ENCODE assay signal across 20 cellular contexts in the genomic region with DNA sequence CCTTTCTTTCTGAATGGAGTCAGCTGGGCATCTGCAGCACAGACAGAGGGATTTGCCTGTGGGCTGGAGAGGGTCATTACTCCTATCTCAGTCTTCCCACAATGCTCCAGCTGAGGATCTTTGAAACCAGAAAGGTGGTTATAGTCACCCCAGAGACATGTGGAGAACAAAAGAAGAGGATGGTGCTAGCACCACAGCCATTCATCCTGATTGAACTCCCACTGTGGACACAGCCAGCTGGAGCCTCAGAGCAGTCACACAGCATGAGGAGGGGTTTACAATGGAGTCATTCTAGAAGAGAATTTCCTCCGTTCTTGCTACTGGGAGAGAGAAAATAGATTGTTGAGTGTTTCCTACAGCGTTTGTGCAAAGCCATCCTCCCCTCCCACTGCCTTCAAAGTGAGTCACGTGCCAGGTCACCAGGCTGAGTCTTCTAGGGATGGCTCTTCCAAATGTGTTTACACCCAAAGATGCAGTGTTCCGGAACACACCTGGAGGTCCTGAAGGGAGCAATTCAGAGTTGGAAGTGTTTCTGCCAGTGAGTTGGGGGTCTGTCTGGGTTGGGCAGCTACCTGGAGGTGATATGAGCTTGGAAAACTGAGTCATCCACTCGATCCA. TPM values are rescaled to one million over a fixed set of nuclear protein-coding genes. Genes with fewer than 3 reads are reported as not detected.
A peak's percentile ranks its signal among the peaks of the same experiment; 100 is the strongest.
DNase-seq lines count a peak whose midpoint lies in the region; ATAC-seq and TF ChIP-seq lines count a peak whose summit lies in the region.
"Had no signal": no experiment of that assay in that cellular context is flagged by ENCODE, and none has a peak within 500 bp of the region (broad histone marks: within the 10 kb centered on the region; RNA-seq: fewer than 3 reads in every experiment).

No MANE protein-coding gene starts in this region.

- H3K4me2 ChIP-seq in GM23248 (ENCODE audit: unreplicated experiment) = no peak overlapping the region

- H2AFZ ChIP-seq in GM23248 = peak overlapping the region; percentile 54; the same call in 1 of the 2 replicates

- TF ChIP-seq CTCF in epithelial cell of esophagus (IDR thresholded peaks at IDR 0.05; ENCODE audit: insufficient read depth, low read depth, low read length, missing control alignments) = no peak
- TF ChIP-seq CTCF in neural crest cell (conservative IDR thresholded peaks at IDR 0.05) = no peak
- TF ChIP-seq CTCF in A673 (conservative IDR thresholded peaks at IDR 0.05; ENCODE audit: low read depth, low read length) = no peak

- peaks cover 47% of the 10 kb centered on the region for H3F3A ChIP-seq in GM23248 (ENCODE audit: insufficient read depth)

- H3K9me2 ChIP-seq in GM23248 (ENCODE audit: insufficient read depth) = no peaks in the 10 kb centered on the region

- no TSS peak for BruUV-seq in A673 (replicated peaks; lab: Mats Ljungman, UMichigan)

- no peaks in the 10 kb centered on the region for H4K20me1 ChIP-seq in GM23248 (ENCODE audit: insufficient read depth)

- H3K36me3 ChIP-seq in GM23248 (ENCODE audit: low read depth) (no peaks in the 10 kb centered on the region), A673 (ENCODE audit: insufficient read depth, low read length, poor library complexity, severe bottlenecking) (no peaks in the 10 kb centered on the region)
- H3K36me3 ChIP-seq: MG63 had no signal

- no peaks in the 10 kb centered on the region for H3K79me2 ChIP-seq in GM23248 (ENCODE audit: insufficient read depth)

- DNase-seq in GM23248 (peak; percentile 71), M059J (ENCODE audit: low read depth) (peak; percentile 51), epithelial cell of esophagus (ENCODE audit: low read depth) (peak; percentile 28), neural crest cell (ENCODE audit: low read depth, low spot score) (no peak), HT-29 (ENCODE audit: low spot score) (no peak), DMS53 treated with DMSO at 0.1 percent for 48 hours (lab: John Stamatoyannopoulos, UW; ENCODE audit: unreplicated experiment) (no peak), A673 (ENCODE audit: low spot score) (no peak)
- DNase-seq: DMS 273 treated with DMSO at 0.1 percent for 48 hours; EL; MG63; NCI-H1092; NCI-H226; NCI-H526; NK-92 treated with Interleukin-12 subunit alpha and Interleukin-12 subunit beta, amount 100 ng/mL, for 24 hours; RPMI8226; SIG-M5 had no signal

- H3K9me3 ChIP-seq in GM23248 (ENCODE audit: low read depth) = no peaks in the 10 kb centered on the region
- no peaks in the 10 kb centered on the region for H3K9me3 ChIP-seq in A673 (ENCODE audit: low read depth, low read length, poor library complexity, severe bottlenecking)
- H3K9me3 ChIP-seq: MG63 had no signal

- H3K4me1 Mint-ChIP-seq in neural crest cell = no peaks in the 10 kb centered on the region

- CTCF ChIA-PET in A673 (lab: Charles Lee) = no interaction called here

- 45 to 55% methylated on average over 5 of the region's 5 CpGs for WGBS in GM23248 (ENCODE audit: low coverage in 1 of 2, low lambda C conversion rate in 2 of 2, missing lambda C conversion rate in 2 of 2), 2 experiments

- H3K27me3 Mint-ChIP-seq in neural crest cell (ENCODE audit: low read depth) = no peaks in the 10 kb centered on the region

- peaks cover 2% of the 10 kb centered on the region for H3K9me3 Mint-ChIP-seq in neural crest cell

- H3K4me1 ChIP-seq in GM23248 (ENCODE audit: insufficient read depth) = peaks cover 23% of the 10 kb centered on the region
- H3K4me1 ChIP-seq in A673 (ENCODE audit: insufficient read depth, low read length, poor library complexity, severe bottlenecking) = no peaks in the 10 kb centered on the region

- intact Hi-C loops in A673 (cut with micrococcal nuclease; ENCODE audit: unreplicated experiment) = no loop called here

- H3K27me3 ChIP-seq in GM23248 (replicated peaks; ENCODE audit: insufficient read depth) (no peaks in the 10 kb centered on the region), A673 (replicated peaks; ENCODE audit: insufficient read depth, low read depth, low read length, poor library complexity) (no peaks in the 10 kb centered on the region)
- H3K27me3 ChIP-seq: MG63 had no signal

- peak overlapping the region; percentile 45 for H3K27ac Mint-ChIP-seq in neural crest cell (ENCODE audit: unreplicated experiment)

- H3K36me3 Mint-ChIP-seq in neural crest cell (ENCODE audit: low read depth) = peaks cover 6% of the 10 kb centered on the region

- ATAC-seq in GM18870 (IDR thresholded peaks at IDR 0.05; ENCODE audit: unreplicated experiment) = no peak
- ATAC-seq: HCT116 had no signal

- no peak overlapping the region for H3K4me3 ChIP-seq in GM23248
- H3K4me3 ChIP-seq in epithelial cell of esophagus (ENCODE audit: low read length) = no peak overlapping the region
- H3K4me3 ChIP-seq in A673 (ENCODE audit: low read depth, low read length, poor library complexity, severe bottlenecking) = no peak overlapping the region
- H3K4me3 ChIP-seq: MG63 had no signal

- POLR2A ChIA-PET in A673 (lab: Charles Lee; ENCODE audit: low non-redundant PET) = no interaction called here

- H3K27ac ChIP-seq in GM23248 = peak overlapping the region; percentile 47
- H3K27ac ChIP-seq in A673 (ENCODE audit: low read depth, low read length, poor library complexity, severe bottlenecking) = no peak overlapping the region
- H3K27ac ChIP-seq: C4-2B had no signal

- H3K9ac ChIP-seq in GM23248 = no peak overlapping the region; the same call in 1 of the 2 replicates

- in situ Hi-C loops in GM23248 (cut with MboI) = no loop called here

- H3K4me3 Mint-ChIP-seq in neural crest cell = no peak overlapping the region

RNA-seq across cellular contexts. Expression of a gene that starts 18.9 kb away (rescaled TPM):
- total RNA-seq in GM23248 (2014; rRNA removed; shearing (Covaris generic)) = 935 and 1,005 TPM in 2 replicates
- 575 and 584 TPM in 2 replicates for polyA plus RNA-seq in GM23248 (2016; fragmentation: Nextera tagmentation; extraction: Ambion mirVana)
- total RNA-seq in M059J (2014; rRNA removed; shearing (Covaris generic)) = not detected in 2 replicates
- total RNA-seq in neural crest cell = 0.07 and 0.09 TPM in 2 replicates
- total RNA-seq in HT-29 (2014; rRNA removed; shearing (Covaris generic)) = not detected in 2 replicates
- total RNA-seq in A673 (2021) = 1.5 and 2.2 TPM in 2 replicates
- total RNA-seq: OCI-LY7 had no signal

RNA-seq across cellular contexts. Expression of a gene that starts 57.4 kb away (rescaled TPM):
- 16.2 and 26.1 TPM in 2 replicates for total RNA-seq in GM23248 (2014; rRNA removed; shearing (Covaris generic))
- 19.5 and 20.5 TPM in 2 replicates for polyA plus RNA-seq in GM23248 (2016; fragmentation: Nextera tagmentation; extraction: Ambion mirVana)
- 67.9 and 75.2 TPM in 2 replicates for total RNA-seq in M059J (2014; rRNA removed; shearing (Covaris generic))
- 25.1 and 28.9 TPM in 2 replicates for total RNA-seq in neural crest cell
- 0.25 and 0.37 TPM in 2 replicates for total RNA-seq in HT-29 (2014; rRNA removed; shearing (Covaris generic))
- 0.90 and 3.1 TPM in 2 replicates for total RNA-seq in A673 (2021)

Comparison
In these comparisons a context has a peak if more than half of its experiments do, and no peak if none do; other contexts are left out.
1. DNase-seq: peak in GM23248 (single experiment), M059J (single experiment) and epithelial cell of esophagus (single experiment); none in neural crest cell (single experiment), HT-29 (single experiment), DMS53 treated with DMSO at 0.1 percent for 48 hours (single experiment) and A673 (single experiment).
2. RNA of a gene that starts 18.9 kb away (total RNA-seq): 935 to 1,005 TPM in GM23248; 1.5 to 2.2 TPM in A673, 0.07 to 0.09 TPM in neural crest cell, not detected in M059J and not detected in HT-29; every median in the first group is over 100 times any median in the second.